Comparison of ENCODE assay signal across 27 cellular contexts in genomic region chr2:138974651-138975050, GRCh38.
DNase-seq lines count a peak whose midpoint lies in the region; ATAC-seq and TF ChIP-seq lines count a peak whose summit lies in the region.
"Had no signal": no experiment of that assay in that cellular context is flagged by ENCODE, and none has a peak within 500 bp of the region (broad histone marks: within the 10 kb centered on the region; RNA-seq: fewer than 3 reads in every experiment).

No MANE protein-coding gene starts in this region.

- H3K4me3 ChIP-seq in ACC112 (ENCODE audit: low read depth, low read length) (no peak overlapping the region), SJSA1 (no peak overlapping the region), heart right ventricle (no peak overlapping the region)
- H3K4me3 ChIP-seq: hepatocyte, transverse colon had no signal

- H3K4me1 ChIP-seq in ACC112 (ENCODE audit: control insufficient read depth, insufficient read depth, low read length, unreplicated experiment) (no peaks in the 10 kb centered on the region), SJSA1 (replicated peaks) (peaks cover 23% of the 10 kb centered on the region), heart right ventricle (no peaks in the 10 kb centered on the region)
- H3K4me1 ChIP-seq: parathyroid adenoma, transverse colon had no signal

- no peak overlapping the region for H3K4me3 Mint-ChIP-seq in stimulated activated memory B cell treated with anti-CD40 and anti-IgM and Interleukin-4, amounts not matched to agents 10 μg/mL and 1 μg/mL and 100 μg/mL, for 72 hours
- H3K4me3 Mint-ChIP-seq in activated naive CD4-positive, alpha-beta T cell treated with anti-CD3 and anti-CD28 coated beads, Interleukin-2, amount 10 ng/mL, durations not matched to agents 7 days and 5 days: no peak overlapping the region
- no peak overlapping the region for H3K4me3 Mint-ChIP-seq in naive thymus-derived CD8-positive, alpha-beta T cell
- H3K4me3 Mint-ChIP-seq: activated CD8-positive, alpha-beta T cell treated with anti-CD3 and anti-CD28 coated beads, Interleukin-2, amount 10 ng/mL, durations not matched to agents 7 days and 5 days; CD4-positive, alpha-beta memory T cell; nephron; T-helper 1 cell treated with Interleukin-12 subunit alpha and Interleukin-12 subunit beta and Interleukin-4 antibody, amounts not matched to agents 30 μg/mL and 1 μg/mL, for 36 hours had no signal

- H2AFZ ChIP-seq in ACC112 (ENCODE audit: low read length, unreplicated experiment): no peak overlapping the region
- H2AFZ ChIP-seq: hepatocyte, parathyroid adenoma had no signal

- no peaks in the 10 kb centered on the region for H3K79me2 ChIP-seq in ACC112 (ENCODE audit: control insufficient read depth, insufficient read depth, low read length, unreplicated experiment)
- H3K79me2 ChIP-seq: hepatocyte, parathyroid adenoma had no signal

- no peaks in the 10 kb centered on the region for H3K27me3 Mint-ChIP-seq in stimulated activated memory B cell treated with anti-CD40 and anti-IgM and Interleukin-4, amounts not matched to agents 10 μg/mL and 1 μg/mL and 100 μg/mL, for 72 hours
- H3K27me3 Mint-ChIP-seq in activated naive CD4-positive, alpha-beta T cell treated with anti-CD3 and anti-CD28 coated beads, Interleukin-2, amount 10 ng/mL, durations not matched to agents 7 days and 5 days: no peaks in the 10 kb centered on the region
- H3K27me3 Mint-ChIP-seq in naive thymus-derived CD8-positive, alpha-beta T cell: no peaks in the 10 kb centered on the region
- H3K27me3 Mint-ChIP-seq: CD4-positive, alpha-beta memory T cell had no signal

- CTCF ChIA-PET in activated naive CD4-positive, alpha-beta T cell treated with anti-CD3 and anti-CD28 coated beads, Interleukin-2, amount 10 ng/mL, durations not matched to agents 7 days and 5 days (lab: Charles Lee): no interaction called here

- no peak overlapping the region for H3K27ac Mint-ChIP-seq in stimulated activated memory B cell treated with anti-CD40 and anti-IgM and Interleukin-4, amounts not matched to agents 10 μg/mL and 1 μg/mL and 100 μg/mL, for 72 hours
- H3K27ac Mint-ChIP-seq in activated naive CD4-positive, alpha-beta T cell treated with anti-CD3 and anti-CD28 coated beads, Interleukin-2, amount 10 ng/mL, durations not matched to agents 7 days and 5 days: no peak overlapping the region
- H3K27ac Mint-ChIP-seq in naive thymus-derived CD8-positive, alpha-beta T cell: no peak overlapping the region
- H3K27ac Mint-ChIP-seq: activated CD8-positive, alpha-beta T cell treated with anti-CD3 and anti-CD28 coated beads, Interleukin-2, amount 10 ng/mL, durations not matched to agents 7 days and 5 days; CD4-positive, alpha-beta memory T cell; nephron; T-helper 1 cell treated with Interleukin-12 subunit alpha and Interleukin-12 subunit beta and Interleukin-4 antibody, amounts not matched to agents 30 μg/mL and 1 μg/mL, for 36 hours had no signal

- DNase-seq in SJSA1 (ENCODE audit: low read depth in 1 of 2, low spot score in 2 of 2) (peak; percentile 47 to 90), epidermal melanocyte (ENCODE audit: insufficient read length, low spot score) (peak; percentile 26), myocyte (ENCODE audit: low read depth) (peak; percentile 67), heart right ventricle (no peak)
- DNase-seq in activated naive CD4-positive, alpha-beta T cell treated with anti-CD3 and anti-CD28 coated beads, Interleukin-2, amount 10 ng/mL, durations not matched to agents 7 days and 5 days: no peak
- DNase-seq in naive thymus-derived CD8-positive, alpha-beta T cell: no peak
- DNase-seq: 8988T; activated CD4-positive, alpha-beta T cell treated with anti-CD3 and anti-CD28 coated beads for 1 hour; activated CD8-positive, alpha-beta T cell treated with anti-CD3 and anti-CD28 coated beads, Interleukin-2, amount 10 ng/mL, durations not matched to agents 7 days and 5 days; activated gamma-delta T cell treated with Interleukin-2 at 50 U/mL for 16 hours; AML-193; caudate nucleus; CD4-positive, alpha-beta memory T cell; DMS 273 treated with DMSO at 0.1 percent for 48 hours; foreskin melanocyte; midbrain; NCI-H1436 treated with DMSO at 0.1 percent for 48 hours; NCI-H510A treated with DMSO at 0.1 percent for 48 hours; right cardiac atrium; transverse colon had no signal

- H3K9me3 ChIP-seq in SJSA1 (replicated peaks): no peaks in the 10 kb centered on the region
- H3K9me3 ChIP-seq in heart right ventricle: peaks cover 0 to 16% (median 5%) of the 10 kb centered on the region in 11 donors
- H3K9me3 ChIP-seq: transverse colon had no signal

- no peaks in the 10 kb centered on the region for H3K4me1 Mint-ChIP-seq in stimulated activated memory B cell treated with anti-CD40 and anti-IgM and Interleukin-4, amounts not matched to agents 10 μg/mL and 1 μg/mL and 100 μg/mL, for 72 hours
- H3K4me1 Mint-ChIP-seq in activated naive CD4-positive, alpha-beta T cell treated with anti-CD3 and anti-CD28 coated beads, Interleukin-2, amount 10 ng/mL, durations not matched to agents 7 days and 5 days: no peaks in the 10 kb centered on the region
- no peaks in the 10 kb centered on the region for H3K4me1 Mint-ChIP-seq in naive thymus-derived CD8-positive, alpha-beta T cell
- H3K4me1 Mint-ChIP-seq: CD4-positive, alpha-beta memory T cell; nephron had no signal

- H3K27ac ChIP-seq in ACC112 (ENCODE audit: low read depth, low read length) (peak overlapping the region; percentile 33), SJSA1 (peak overlapping the region; percentile 93), heart right ventricle (no peak overlapping the region)
- H3K27ac ChIP-seq: hepatocyte, KMS-11, parathyroid adenoma, transverse colon had no signal

- H3K36me3 ChIP-seq in ACC112 (ENCODE audit: insufficient read depth, low read length) (no peaks in the 10 kb centered on the region), SJSA1 (no peaks in the 10 kb centered on the region), heart right ventricle (no peaks in the 10 kb centered on the region)
- H3K36me3 ChIP-seq: transverse colon had no signal

- H3K36me3 Mint-ChIP-seq in stimulated activated memory B cell treated with anti-CD40 and anti-IgM and Interleukin-4, amounts not matched to agents 10 μg/mL and 1 μg/mL and 100 μg/mL, for 72 hours: no peaks in the 10 kb centered on the region
- no peaks in the 10 kb centered on the region for H3K36me3 Mint-ChIP-seq in activated naive CD4-positive, alpha-beta T cell treated with anti-CD3 and anti-CD28 coated beads, Interleukin-2, amount 10 ng/mL, durations not matched to agents 7 days and 5 days
- H3K36me3 Mint-ChIP-seq in naive thymus-derived CD8-positive, alpha-beta T cell: no peaks in the 10 kb centered on the region
- H3K36me3 Mint-ChIP-seq: CD4-positive, alpha-beta memory T cell had no signal

- H3K27me3 ChIP-seq in ACC112 (ENCODE audit: insufficient read depth, low read length) (no peaks in the 10 kb centered on the region), SJSA1 (replicated peaks) (no peaks in the 10 kb centered on the region), heart right ventricle (no peaks in the 10 kb centered on the region)
- H3K27me3 ChIP-seq: hepatocyte, transverse colon had no signal

- no peaks in the 10 kb centered on the region for H3K9me3 Mint-ChIP-seq in stimulated activated memory B cell treated with anti-CD40 and anti-IgM and Interleukin-4, amounts not matched to agents 10 μg/mL and 1 μg/mL and 100 μg/mL, for 72 hours
- peaks cover 4% of the 10 kb centered on the region for H3K9me3 Mint-ChIP-seq in activated naive CD4-positive, alpha-beta T cell treated with anti-CD3 and anti-CD28 coated beads, Interleukin-2, amount 10 ng/mL, durations not matched to agents 7 days and 5 days
- H3K9me3 Mint-ChIP-seq in naive thymus-derived CD8-positive, alpha-beta T cell: peaks cover 0 to 30% (median 7%) of the 10 kb centered on the region in 9 donors

- POLR2A ChIA-PET in naive thymus-derived CD8-positive, alpha-beta T cell (lab: Charles Lee): no interaction called here

- ATAC-seq in heart right ventricle: no peak
- no peak for ATAC-seq in stimulated activated memory B cell treated with anti-CD40 and anti-IgM and Interleukin-4, amounts not matched to agents 10 μg/mL and 1 μg/mL and 100 μg/mL, for 72 hours
- ATAC-seq in naive thymus-derived CD8-positive, alpha-beta T cell: no peak
- ATAC-seq: activated CD8-positive, alpha-beta T cell treated with anti-CD3 and anti-CD28 coated beads, Interleukin-2, amount 10 ng/mL, durations not matched to agents 7 days and 5 days; right cardiac atrium had no signal

- TF ChIP-seq CTCF in heart right ventricle (IDR thresholded peaks at IDR 0.05): no peak

- intact Hi-C loops in heart right ventricle (cut with DNase I): no loop called here

- WGBS in heart right ventricle, 2 donors: 82 to 95% methylated on average over 1 of the region's 1 CpG

Comparison
In these comparisons a context has a peak if more than half of its experiments do, and no peak if none do; other contexts are left out.
1. H3K27ac ChIP-seq: peak in ACC112 (single experiment) and SJSA1 (single experiment); none in heart right ventricle (0 of 10).
2. DNase-seq: peak in SJSA1 (2 of 2), epidermal melanocyte (single experiment) and myocyte (single experiment); none in heart right ventricle (0 of 2), activated naive CD4-positive, alpha-beta T cell treated with anti-CD3 and anti-CD28 coated beads, Interleukin-2, amount 10 ng/mL, durations not matched to agents 7 days and 5 days (single experiment) and naive thymus-derived CD8-positive, alpha-beta T cell (0 of 10).